ENCODE assay signal across 14 cellular contexts in the genomic region with DNA sequence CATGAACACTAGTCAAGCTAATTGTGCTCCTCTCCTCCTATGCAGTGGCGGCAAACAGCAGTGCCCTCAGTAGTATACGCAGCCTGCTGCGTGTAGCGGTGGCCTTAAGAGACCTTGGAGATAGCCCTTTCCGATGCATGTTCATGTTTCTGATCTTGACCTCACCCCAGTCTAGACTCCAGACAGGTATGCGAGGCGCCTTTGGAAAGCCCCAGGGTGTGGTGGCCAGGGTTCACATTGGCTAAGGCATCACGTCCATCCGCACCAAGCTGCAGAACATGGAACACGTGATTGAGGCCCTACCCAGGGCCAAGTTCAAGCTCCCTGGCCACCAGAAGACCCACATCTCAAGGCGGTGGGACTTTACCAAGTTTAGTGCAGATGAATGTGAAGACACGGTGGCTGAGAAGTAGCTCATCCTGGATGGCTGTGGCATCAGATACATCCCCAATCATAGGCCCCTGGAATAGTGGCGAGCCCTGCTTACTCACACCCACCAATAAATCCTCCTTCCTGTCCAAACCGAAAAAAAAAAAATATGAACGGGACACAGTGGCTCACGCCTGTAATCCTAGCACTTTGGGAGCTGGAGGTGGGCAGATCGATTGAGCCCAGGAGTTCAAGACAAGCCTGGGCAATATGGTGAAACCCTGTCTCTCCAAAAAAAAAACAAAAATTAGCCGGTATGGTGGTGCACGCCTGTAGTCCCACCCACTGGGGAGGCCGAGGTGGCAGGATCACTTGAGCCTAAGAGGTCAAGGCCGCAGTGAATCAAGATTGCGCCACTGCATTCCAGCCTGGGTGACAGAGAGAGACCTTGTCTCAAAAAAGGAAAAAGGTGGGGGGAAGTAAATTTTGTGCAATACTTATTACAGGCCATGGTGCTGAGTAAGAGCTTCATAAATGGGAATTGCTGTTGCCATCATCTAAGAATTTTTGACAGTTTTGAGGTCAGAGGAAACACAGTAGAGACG. TPM values are rescaled to one million over a fixed set of nuclear protein-coding genes. Genes with fewer than 3 reads are reported as not detected.
DNase-seq lines count a peak whose midpoint lies in the region; ATAC-seq and TF ChIP-seq lines count a peak whose summit lies in the region.
"Had no signal": no experiment of that assay in that cellular context is flagged by ENCODE, and none has a peak within 500 bp of the region (broad histone marks: within the 10 kb centered on the region; RNA-seq: fewer than 3 reads in every experiment).

No MANE protein-coding gene starts in this region.

- H3K36me3 ChIP-seq in right atrium auricular region (peaks cover 2% of the 10 kb centered on the region), RWPE2 (ENCODE audit: low read depth) (no peaks in the 10 kb centered on the region; the same call in 1 of the 2 replicates), hepatocyte (replicated peaks; ENCODE audit: insufficient read depth, low read depth) (no peaks in the 10 kb centered on the region), aorta (ENCODE audit: control insufficient read depth in 1 of 2, insufficient read depth in 2 of 2, low read length in 1 of 2) (no peaks in the 10 kb centered on the region)

- H3K27me3 Mint-ChIP-seq in type B pancreatic cell: peaks cover 4% of the 10 kb centered on the region
- no peaks in the 10 kb centered on the region for H3K27me3 Mint-ChIP-seq in T-helper 17 cell

- H3K9me2 ChIP-seq in hepatocyte (replicated peaks; ENCODE audit: insufficient read depth): no peaks in the 10 kb centered on the region

- H4K20me1 ChIP-seq in hepatocyte (ENCODE audit: insufficient read depth, poor library complexity, severe bottlenecking): no peaks in the 10 kb centered on the region

- H3K27ac ChIP-seq in right atrium auricular region (no peak overlapping the region), RWPE2 (ENCODE audit: poor library complexity, severe bottlenecking) (peak overlapping the region; percentile 49), hepatocyte (peak overlapping the region; percentile 54), aorta (ENCODE audit: low read depth in 1 of 2, low read length in 2 of 2) (no peak overlapping the region)
- H3K27ac ChIP-seq: parathyroid adenoma had no signal

- H3K9me3 ChIP-seq in right atrium auricular region: no peaks in the 10 kb centered on the region
- H3K9me3 ChIP-seq in RWPE2 (ENCODE audit: severe bottlenecking): peaks cover 5% of the 10 kb centered on the region
- H3K9me3 ChIP-seq in hepatocyte (ENCODE audit: low read depth): no peaks in the 10 kb centered on the region
- no peaks in the 10 kb centered on the region for H3K9me3 ChIP-seq in aorta (ENCODE audit: control insufficient read depth, low read length)
- H3K9me3 ChIP-seq in T-helper 17 cell (ENCODE audit: control insufficient read depth, low read length, poor library complexity, severe bottlenecking): no peaks in the 10 kb centered on the region

- H3K4me3 Mint-ChIP-seq in type B pancreatic cell: no peak overlapping the region
- H3K4me3 Mint-ChIP-seq in T-helper 17 cell: no peak overlapping the region
- H3K4me3 Mint-ChIP-seq: activated CD8-positive, alpha-beta memory T cell treated with anti-CD3 and anti-CD28 coated beads, Interleukin-2, amount 10 ng/mL, durations not matched to agents 7 days and 5 days had no signal

- no peak for TF ChIP-seq CTCF in right atrium auricular region (IDR thresholded peaks at IDR 0.05)
- TF ChIP-seq CTCF in RWPE2 (IDR thresholded peaks at IDR 0.05; ENCODE audit: poor library complexity, severe bottlenecking): no peak
- no peak for TF ChIP-seq CTCF in hepatocyte (IDR thresholded peaks at IDR 0.05; ENCODE audit: poor library complexity)
- TF ChIP-seq CTCF in type B pancreatic cell (conservative IDR thresholded peaks at IDR 0.05): no peak

- no peaks in the 10 kb centered on the region for H3K27me3 ChIP-seq in right atrium auricular region
- no peaks in the 10 kb centered on the region for H3K27me3 ChIP-seq in RWPE2 (ENCODE audit: insufficient read depth, poor library complexity, severe bottlenecking)
- H3K27me3 ChIP-seq in hepatocyte: no peaks in the 10 kb centered on the region
- H3K27me3 ChIP-seq in aorta (ENCODE audit: control insufficient read depth in 1 of 2, insufficient read depth in 2 of 2, low read length in 1 of 2): no peaks in the 10 kb centered on the region
- H3K27me3 ChIP-seq: tibial nerve had no signal

- DNase-seq in Right ventricle myocardium inferior (ENCODE audit: missing footprints) (peak; percentile 89), right atrium auricular region (ENCODE audit: low spot score) (no peak), RWPE2 (ENCODE audit: low spot score) (no peak), hepatocyte (ENCODE audit: low spot score) (peak; percentile 70), type B pancreatic cell (ENCODE audit: extremely low spot score, unreplicated experiment) (no peak), Ammon's horn (ENCODE audit: low spot score) (no peak), aorta (no peak), T-helper 17 cell (no peak)
- DNase-seq: activated CD8-positive, alpha-beta memory T cell treated with anti-CD3 and anti-CD28 coated beads, Interleukin-2, amount 10 ng/mL, durations not matched to agents 7 days and 5 days; DMS153; NCI-H2227 treated with DMSO at 0.1 percent for 48 hours had no signal

- no peak for ATAC-seq in Right ventricle myocardium inferior
- peak; percentile 18 for ATAC-seq in RWPE2 (ENCODE audit: low read depth)
- no peak for ATAC-seq in aorta (ENCODE audit: low FRiP score)
- no peak for ATAC-seq in T-helper 17 cell
- ATAC-seq: activated CD8-positive, alpha-beta memory T cell treated with anti-CD3 and anti-CD28 coated beads, Interleukin-2, amount 10 ng/mL, durations not matched to agents 7 days and 5 days; activated naive CD4-positive, alpha-beta T cell treated with anti-CD3 and anti-CD28 coated beads, Interleukin-2, amount 50 U/mL, for 72 hours had no signal

- H3K4me1 Mint-ChIP-seq in type B pancreatic cell (ENCODE audit: unreplicated experiment) (no peaks in the 10 kb centered on the region), T-helper 17 cell (peaks cover 27% of the 10 kb centered on the region)

- no peak overlapping the region for H2AFZ ChIP-seq in hepatocyte
- H2AFZ ChIP-seq: parathyroid adenoma had no signal

- H3K36me3 Mint-ChIP-seq in type B pancreatic cell (no peaks in the 10 kb centered on the region), T-helper 17 cell (ENCODE audit: low read depth) (no peaks in the 10 kb centered on the region)

- H3K4me1 ChIP-seq in right atrium auricular region (no peaks in the 10 kb centered on the region), RWPE2 (ENCODE audit: insufficient read depth, poor library complexity, severe bottlenecking) (peaks cover 6% of the 10 kb centered on the region), hepatocyte (ENCODE audit: insufficient read depth) (no peaks in the 10 kb centered on the region), aorta (ENCODE audit: control insufficient read depth in 1 of 2, insufficient read depth in 2 of 2, low read length in 2 of 2) (no peaks in the 10 kb centered on the region)
- H3K4me1 ChIP-seq: parathyroid adenoma had no signal

- H3K4me3 ChIP-seq in right atrium auricular region (no peak overlapping the region), RWPE2 (ENCODE audit: severe bottlenecking) (no peak overlapping the region), hepatocyte (no peak overlapping the region), aorta (ENCODE audit: low read length in 2 of 2) (no peak overlapping the region)
- H3K4me3 ChIP-seq: tibial nerve had no signal

- intact Hi-C loops in Right ventricle myocardium inferior (cut with DNase I): no loop called here
- intact Hi-C loops in aorta (cut with DNase I): no loop called here

- peak overlapping the region; percentile 76 for H3K27ac Mint-ChIP-seq in type B pancreatic cell
- no peak overlapping the region for H3K27ac Mint-ChIP-seq in T-helper 17 cell
- H3K27ac Mint-ChIP-seq: activated CD8-positive, alpha-beta memory T cell treated with anti-CD3 and anti-CD28 coated beads, Interleukin-2, amount 10 ng/mL, durations not matched to agents 7 days and 5 days had no signal

- WGBS in hepatocyte (ENCODE audit: low lambda C conversion rate, missing lambda C conversion rate): 78% methylated on average over 23 of the region's 23 CpGs
- WGBS in aorta, 2 donors: 89 to 92% methylated on average over 23 of the region's 23 CpGs

- H3K9me3 Mint-ChIP-seq in type B pancreatic cell: no peaks in the 10 kb centered on the region
- H3K9me3 Mint-ChIP-seq: activated naive CD4-positive, alpha-beta T cell treated with anti-CD3 and anti-CD28 coated beads, Interleukin-2, amount 50 U/mL, for 72 hours had no signal

- no peak overlapping the region for H3K4me2 ChIP-seq in hepatocyte

- no peaks in the 10 kb centered on the region for H3K79me2 ChIP-seq in hepatocyte
- H3K79me2 ChIP-seq: parathyroid adenoma had no signal

RNA-seq across cellular contexts. Expression of a gene that starts 12.4 kb away (rescaled TPM):
- total RNA-seq in Right ventricle myocardium inferior (not detected), right atrium auricular region (not detected), hepatocyte (26.2 and 28.3 TPM in 2 replicates), type B pancreatic cell (ENCODE audit: low replicate concordance) (13.9 and 37.7 TPM in 2 replicates), aorta (not detected), T-helper 17 cell (not detected)
- polyA plus RNA-seq in hepatocyte (38.1 and 39.7 TPM in 2 replicates), aorta (10 to 100 TPM in 1 of 2 donors, not detected in 1; 13.3 TPM)
- total RNA-seq: activated CD8-positive, alpha-beta memory T cell treated with anti-CD3 and anti-CD28 coated beads, Interleukin-2, amount 10 ng/mL, durations not matched to agents 7 days and 5 days; activated naive CD4-positive, alpha-beta T cell treated with anti-CD3 and anti-CD28 coated beads, Interleukin-2, amount 50 U/mL, for 72 hours; tibial nerve had no signal

RNA-seq across cellular contexts. Expression of a gene that starts 16.8 kb away (rescaled TPM):
- 18.3 TPM for total RNA-seq in Right ventricle myocardium inferior
- 10 to 100 TPM; 15.3 to 25.2 TPM for total RNA-seq in right atrium auricular region
- total RNA-seq in hepatocyte: 4.3 and 6.3 TPM in 2 replicates
- polyA plus RNA-seq in hepatocyte: 45.7 and 51.4 TPM in 2 replicates
- 18.9 and 41.2 TPM in 2 replicates for total RNA-seq in type B pancreatic cell (ENCODE audit: low replicate concordance)
- 100 to 1,000 TPM in 1 of 2 donors, 10 to 100 TPM in 1; 46.4 to 102 TPM for total RNA-seq in aorta
- polyA plus RNA-seq in aorta: 10 to 100 TPM; 29.9 to 36.2 TPM
- total RNA-seq in T-helper 17 cell: 100 to 1,000 TPM; 149 to 168 TPM

RNA-seq across cellular contexts. Expression of a gene that starts 43.6 kb away (rescaled TPM):
- total RNA-seq in Right ventricle myocardium inferior (91.9 TPM), right atrium auricular region (100 to 1,000 TPM in 1 of 2 donors, 10 to 100 TPM in 1; 82.1 to 102 TPM), hepatocyte (53.3 and 77.1 TPM in 2 replicates), type B pancreatic cell (ENCODE audit: low replicate concordance) (105 and 124 TPM in 2 replicates), aorta (100 to 1,000 TPM; 146 to 161 TPM), T-helper 17 cell (not detected)
- polyA plus RNA-seq in hepatocyte (34.7 and 41.8 TPM in 2 replicates), aorta (100 to 1,000 TPM in 1 of 2 donors, 10 to 100 TPM in 1; 43.1 to 109 TPM)
- total RNA-seq: activated CD8-positive, alpha-beta memory T cell treated with anti-CD3 and anti-CD28 coated beads, Interleukin-2, amount 10 ng/mL, durations not matched to agents 7 days and 5 days had no signal

Comparison
In these comparisons a context has a peak if more than half of its experiments do, and no peak if none do; other contexts are left out.
1. DNase-seq: peak in Right ventricle myocardium inferior (single experiment) and hepatocyte (single experiment); none in right atrium auricular region (single experiment), RWPE2 (single experiment), type B pancreatic cell (single experiment), Ammon's horn (single experiment), aorta (0 of 2) and T-helper 17 cell (0 of 3).
2. H3K27ac ChIP-seq: peak in RWPE2 (single experiment) and hepatocyte (single experiment); none in right atrium auricular region (0 of 2) and aorta (0 of 2).
3. RNA of a gene that starts 12.4 kb away (total RNA-seq): 26.2 to 28.3 TPM in hepatocyte and 13.9 to 37.7 TPM in type B pancreatic cell; not detected in right atrium auricular region, not detected in Right ventricle myocardium inferior (single experiment), not detected in aorta and not detected in T-helper 17 cell; every median in the first group is over 10 times any median in the second.
4. RNA of a gene that starts 43.6 kb away (total RNA-seq): 146 to 161 TPM in aorta, 105 to 124 TPM in type B pancreatic cell, 82.1 to 102 TPM in right atrium auricular region, 91.9 TPM in Right ventricle myocardium inferior (single experiment) and 53.3 to 77.1 TPM in hepatocyte; not detected in T-helper 17 cell; every median in the first group is over 10 times any median in the second.